Comparison of ENCODE assay signal across 7 cellular contexts in the genomic region with DNA sequence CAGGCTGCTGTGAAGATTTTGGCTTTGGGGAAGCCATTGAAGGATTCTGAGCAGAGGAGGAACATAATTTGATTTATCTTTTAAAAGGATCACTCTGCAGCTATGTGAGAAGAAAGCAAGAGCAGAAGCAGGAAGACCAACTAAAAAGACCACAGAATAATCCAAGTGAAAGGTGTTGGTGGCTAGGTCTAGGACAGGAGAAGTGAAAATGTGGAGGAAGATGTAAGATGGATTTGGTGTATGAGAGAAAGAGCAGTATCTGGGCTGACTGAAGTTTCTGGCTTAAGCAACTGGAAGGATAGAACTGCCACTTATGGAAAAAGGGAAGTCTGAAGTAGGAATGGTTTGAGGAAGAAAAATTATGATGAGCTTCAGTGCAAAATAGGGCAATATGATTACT.
A peak's percentile ranks its signal among the peaks of the same experiment; 100 is the strongest.
DNase-seq lines count a peak whose midpoint lies in the region; ATAC-seq and TF ChIP-seq lines count a peak whose summit lies in the region.

No MANE protein-coding gene starts in this region.

- DNase-seq in SK-N-MC (ENCODE audit: low read depth, low spot score), result no peak
- no peak for DNase-seq in osteoblast (ENCODE audit: insufficient read length, low spot score, missing footprints)
- DNase-seq in cortex of kidney (lab: John Stamatoyannopoulos, UW), result no peak
- no peak for DNase-seq in ovary
- DNase-seq in esophagus muscularis mucosa (ENCODE audit: extremely low spot score), result no peak

- TF ChIP-seq EP300 in ovary (IDR thresholded peaks at IDR 0.05) (no peak), esophagus muscularis mucosa (IDR thresholded peaks at IDR 0.05) (no peak)

- H3K27me3 ChIP-seq in osteoblast (ENCODE audit: insufficient read depth, low read length), result no peaks in the 10 kb centered on the region
- no peaks in the 10 kb centered on the region for H3K27me3 ChIP-seq in ovary
- no peaks in the 10 kb centered on the region for H3K27me3 ChIP-seq in esophagus muscularis mucosa

- H3K79me2 ChIP-seq in osteoblast (ENCODE audit: insufficient read depth, low read length), result no peaks in the 10 kb centered on the region

- no peak for TF ChIP-seq CTCF in osteoblast (IDR thresholded peaks at IDR 0.05; ENCODE audit: extremely low read depth, low read depth, low read length)
- no peak for TF ChIP-seq CTCF in ovary (IDR thresholded peaks at IDR 0.05)
- no peak for TF ChIP-seq CTCF in esophagus muscularis mucosa (IDR thresholded peaks at IDR 0.05)

- H2AFZ ChIP-seq in osteoblast (ENCODE audit: low read length), result peak overlapping the region; percentile 15

- no peaks in the 10 kb centered on the region for H3K9me3 ChIP-seq in SK-N-MC (ENCODE audit: low read depth, low read length)
- H3K9me3 ChIP-seq in osteoblast (ENCODE audit: low read depth, low read length), result no peaks in the 10 kb centered on the region
- H3K9me3 ChIP-seq in ovary, result no peaks in the 10 kb centered on the region
- H3K9me3 ChIP-seq in esophagus muscularis mucosa, result no peaks in the 10 kb centered on the region

- no peaks in the 10 kb centered on the region for H3K4me1 ChIP-seq in osteoblast (ENCODE audit: insufficient read depth, low read length)
- H3K4me1 ChIP-seq in ovary (ENCODE audit: insufficient read depth), result no peaks in the 10 kb centered on the region
- H3K4me1 ChIP-seq in esophagus muscularis mucosa, result peaks cover 0 to 11% (median 0%) of the 10 kb centered on the region in 4 donors

- H3K4me2 ChIP-seq in osteoblast (ENCODE audit: insufficient read depth, low read length), result peak overlapping the region; percentile 0

- H3K9ac ChIP-seq in SK-N-MC (ENCODE audit: insufficient read length), result no peak overlapping the region

- H4K20me1 ChIP-seq in osteoblast (ENCODE audit: insufficient read depth, low read length), result no peaks in the 10 kb centered on the region

- H3K4me3 ChIP-seq in SK-N-MC (no peak overlapping the region), osteoblast (ENCODE audit: insufficient read depth, low read length) (no peak overlapping the region), ovary (no peak overlapping the region), esophagus muscularis mucosa (no peak overlapping the region)

- TF ChIP-seq POLR2A in ovary (IDR thresholded peaks at IDR 0.05) (no peak), esophagus muscularis mucosa (IDR thresholded peaks at IDR 0.05; ENCODE audit: low read depth) (no peak)

- ATAC-seq in GM18868 (IDR thresholded peaks at IDR 0.05; ENCODE audit: unreplicated experiment) (peak; percentile 24), HG02571 (IDR thresholded peaks at IDR 0.05; ENCODE audit: unreplicated experiment) (peak; percentile 6)

- H3K27ac ChIP-seq in SK-N-MC (peak overlapping the region; percentile 64), osteoblast (ENCODE audit: low read depth, low read length) (no peak overlapping the region), ovary (no peak overlapping the region), esophagus muscularis mucosa (replicated peaks in 1 of 4) (peak overlapping the region in 1 of 4 donors; percentile 52)

- H3K36me3 ChIP-seq in SK-N-MC (ENCODE audit: insufficient read depth, low read length), result no peaks in the 10 kb centered on the region
- no peaks in the 10 kb centered on the region for H3K36me3 ChIP-seq in osteoblast (ENCODE audit: insufficient read depth, low read length)
- H3K36me3 ChIP-seq in ovary, result no peaks in the 10 kb centered on the region
- no peaks in the 10 kb centered on the region for H3K36me3 ChIP-seq in esophagus muscularis mucosa

- intact Hi-C loops in ovary (cut with DNase I) (no loop called here), esophagus muscularis mucosa (cut with DNase I) (no loop called here)
